11 cellular contexts compared by ENCODE assay signal in the genomic region with DNA sequence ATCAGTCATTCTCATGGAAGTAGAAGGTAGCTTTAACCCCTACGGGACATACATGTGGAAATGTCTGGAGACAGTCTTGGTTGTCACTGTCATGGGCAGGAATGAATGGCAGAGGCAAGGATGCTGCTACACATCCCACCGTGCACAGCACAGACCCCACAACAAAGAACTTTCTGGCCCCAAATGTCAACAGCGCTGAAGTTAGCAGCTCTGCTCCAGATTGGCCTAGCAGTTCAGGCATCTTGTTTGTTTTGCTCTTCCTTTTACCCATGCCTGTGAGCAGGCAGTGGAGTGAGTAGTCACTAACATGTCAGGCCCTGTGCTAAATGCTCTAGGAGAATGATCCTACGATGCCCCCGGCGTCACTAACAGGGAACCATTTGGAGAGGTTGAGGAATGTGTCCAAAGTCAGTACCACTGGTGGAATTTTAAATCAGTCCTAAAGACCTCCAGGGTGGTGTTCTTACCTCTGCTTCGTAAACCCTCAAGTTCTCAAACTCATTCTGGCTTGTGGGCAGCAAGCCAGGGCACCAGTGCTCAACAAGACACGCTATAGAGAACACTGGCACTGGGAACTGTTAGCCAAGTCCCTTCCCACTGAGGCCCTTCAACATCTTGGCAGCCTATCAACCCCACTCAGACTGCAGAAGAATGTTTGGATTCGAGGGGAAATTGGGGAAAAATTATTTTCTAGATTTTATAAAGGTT.
DNase-seq lines count a peak whose midpoint lies in the region; ATAC-seq and TF ChIP-seq lines count a peak whose summit lies in the region.
"Had no signal": no experiment of that assay in that cellular context is flagged by ENCODE, and none has a peak within 500 bp of the region (broad histone marks: within the 10 kb centered on the region; RNA-seq: fewer than 3 reads in every experiment).

No MANE protein-coding gene starts in this region.

- no peaks in the 10 kb centered on the region for H3K9me3 ChIP-seq in thymus (ENCODE audit: control insufficient read depth)

- no peaks in the 10 kb centered on the region for H3K27me3 Mint-ChIP-seq in activated naive CD4-positive, alpha-beta T cell treated with anti-CD3 and anti-CD28 coated beads, Interleukin-2, amount 50 U/mL, for 24 hours
- H3K27me3 Mint-ChIP-seq in activated CD8-positive, alpha-beta T cell treated with anti-CD3 and anti-CD28 coated beads for 36 hours = no peaks in the 10 kb centered on the region
- peaks cover 6 to 14% (median 9%) of the 10 kb centered on the region in 3 donors for H3K27me3 Mint-ChIP-seq in immature natural killer cell (ENCODE audit: low read depth in 3 of 3)

- no peak for TF ChIP-seq CTCF in activated CD8-positive, alpha-beta T cell treated with anti-CD3 and anti-CD28 coated beads for 36 hours (IDR thresholded peaks at IDR 0.05)

- CTCF ChIA-PET in activated CD8-positive, alpha-beta T cell treated with anti-CD3 and anti-CD28 coated beads for 36 hours (lab: Charles Lee) = interaction anchor here (0.9 to 2.6 kb wide), 6 partner anchors 9 to 70 kb away, joined by 3 to 10 read pairs (median 4); no protein-coding TSS in a partner anchor

- H3K27ac Mint-ChIP-seq in activated naive CD4-positive, alpha-beta T cell treated with anti-CD3 and anti-CD28 coated beads, Interleukin-2, amount 50 U/mL, for 24 hours = peak overlapping the region; percentile 94
- peak overlapping the region; percentile 90 for H3K27ac Mint-ChIP-seq in activated CD8-positive, alpha-beta T cell treated with anti-CD3 and anti-CD28 coated beads for 36 hours
- H3K27ac Mint-ChIP-seq in immature natural killer cell = peak overlapping the region; percentile 97 to 99 (median 99)
- H3K27ac Mint-ChIP-seq: HFFc6 had no signal

- WGBS in thymus = 61% methylated on average over 9 of the region's 9 CpGs

- H3K4me3 Mint-ChIP-seq in activated naive CD4-positive, alpha-beta T cell treated with anti-CD3 and anti-CD28 coated beads, Interleukin-2, amount 50 U/mL, for 24 hours = peak overlapping the region; percentile 58
- peak overlapping the region; percentile 13 for H3K4me3 Mint-ChIP-seq in activated CD8-positive, alpha-beta T cell treated with anti-CD3 and anti-CD28 coated beads for 36 hours
- H3K4me3 Mint-ChIP-seq in immature natural killer cell = peak overlapping the region; percentile 29 to 80 (median 62)
- H3K4me3 Mint-ChIP-seq: HFFc6 had no signal

- H3K36me3 ChIP-seq in thymus (ENCODE audit: control insufficient read depth, insufficient read depth) = no peaks in the 10 kb centered on the region

- peak; percentile 22 for ATAC-seq in activated CD8-positive, alpha-beta T cell treated with anti-CD3 and anti-CD28 coated beads for 36 hours
- no peak for ATAC-seq in GM19467 (IDR thresholded peaks at IDR 0.05; ENCODE audit: unreplicated experiment)

- intact Hi-C loops in activated CD8-positive, alpha-beta T cell treated with anti-CD3 and anti-CD28 coated beads for 36 hours (cut with micrococcal nuclease) = no loop called here

- H3K4me1 ChIP-seq in thymus (ENCODE audit: control insufficient read depth, insufficient read depth, low read length) = peaks cover 78% of the 10 kb centered on the region

- peak overlapping the region; percentile 94 for H3K27ac ChIP-seq in thymus (ENCODE audit: low read depth)

- H3K27me3 ChIP-seq in thymus (ENCODE audit: control insufficient read depth, insufficient read depth) = no peaks in the 10 kb centered on the region

- no peaks in the 10 kb centered on the region for H3K9me3 Mint-ChIP-seq in activated naive CD4-positive, alpha-beta T cell treated with anti-CD3 and anti-CD28 coated beads, Interleukin-2, amount 50 U/mL, for 24 hours
- peaks cover 3% of the 10 kb centered on the region for H3K9me3 Mint-ChIP-seq in activated CD8-positive, alpha-beta T cell treated with anti-CD3 and anti-CD28 coated beads for 36 hours
- no peaks in the 10 kb centered on the region for H3K9me3 Mint-ChIP-seq in immature natural killer cell
- H3K9me3 Mint-ChIP-seq: HFFc6 had no signal

- peaks cover 96% of the 10 kb centered on the region for H3K4me1 Mint-ChIP-seq in activated naive CD4-positive, alpha-beta T cell treated with anti-CD3 and anti-CD28 coated beads, Interleukin-2, amount 50 U/mL, for 24 hours
- H3K4me1 Mint-ChIP-seq in activated CD8-positive, alpha-beta T cell treated with anti-CD3 and anti-CD28 coated beads for 36 hours (ENCODE audit: low read depth) = peaks cover 90% of the 10 kb centered on the region
- peaks cover 91 to 97% of the 10 kb centered on the region in 2 donors for H3K4me1 Mint-ChIP-seq in immature natural killer cell

- H3K36me3 Mint-ChIP-seq in activated naive CD4-positive, alpha-beta T cell treated with anti-CD3 and anti-CD28 coated beads, Interleukin-2, amount 50 U/mL, for 24 hours = peaks cover 3% of the 10 kb centered on the region
- peaks cover 28% of the 10 kb centered on the region for H3K36me3 Mint-ChIP-seq in activated CD8-positive, alpha-beta T cell treated with anti-CD3 and anti-CD28 coated beads for 36 hours (ENCODE audit: low read depth)
- peaks cover 0 to 2% (median 0%) of the 10 kb centered on the region in 3 donors for H3K36me3 Mint-ChIP-seq in immature natural killer cell

- no peak overlapping the region for H3K4me3 ChIP-seq in thymus (ENCODE audit: low read length)

- POLR2A ChIA-PET in activated CD8-positive, alpha-beta T cell treated with anti-CD3 and anti-CD28 coated beads for 36 hours (lab: Charles Lee) = interaction anchor here (0.9 to 9.3 kb wide), 5 partner anchors 8 to 141 kb away, joined by 3 to 64 read pairs (median 5); no protein-coding TSS in a partner anchor

- no peak for DNase-seq in activated naive CD4-positive, alpha-beta T cell treated with anti-CD3 and anti-CD28 coated beads, Interleukin-2, amount 50 U/mL, for 16 hours
- peak; percentile 43 for DNase-seq in activated CD8-positive, alpha-beta T cell treated with anti-CD3 and anti-CD28 coated beads for 36 hours
- no peak for DNase-seq in immature natural killer cell
- no peak for DNase-seq in HCEC 1CT
- DNase-seq in ecto neural progenitor cell (ENCODE audit: low spot score) = no peak
- DNase-seq: HFFc6, occipital lobe, SHP77 had no signal
